In genomic region chr13:25727250-25727649, GRCh38 we compare ENCODE assay signal across 1 cellular context.
TF ChIP-seq lines count a peak whose summit lies in the region.

No MANE protein-coding gene starts in this region.

TF ChIP-seq in GM23338, 12 proteins besides CTCF, POLR2A, EP300 and RAD21 (continued from another document):
- TF ChIP-seq ZNF462 (CRISPR knock-in tag; IDR thresholded peaks at IDR 0.05) (no peak), EZH2phosphoT487 (IDR thresholded peaks at IDR 0.05; ENCODE audit: unreplicated experiment) (no peak), ETS1 (IDR thresholded peaks at IDR 0.05) (no peak), ZNF114 (CRISPR knock-in tag; IDR thresholded peaks at IDR 0.05) (no peak), CREB1 (CRISPR knock-in tag; IDR thresholded peaks at IDR 0.05; ENCODE audit: low read depth) (no peak), POLR2AphosphoS5 (IDR thresholded peaks at IDR 0.05; ENCODE audit: low read depth) (no peak), EZH2 (IDR thresholded peaks at IDR 0.05; ENCODE audit: low read depth, unreplicated experiment) (no peak)
